Comparison of ENCODE assay signal across 1 cellular context in genomic region chr13:95474992-95475391, GRCh38.
TF ChIP-seq lines count a peak whose summit lies in the region.

No MANE protein-coding gene starts in this region.

TF ChIP-seq in H1, 55 proteins besides CTCF, POLR2A, EP300 and RAD21:
- no peak for TF ChIP-seq FOSL1 (IDR thresholded peaks at IDR 0.05; ENCODE audit: insufficient read depth, low read depth, low read length)
- no peak for TF ChIP-seq SIX5 (IDR thresholded peaks at IDR 0.05; ENCODE audit: low read depth, low read length)
- no peak for TF ChIP-seq HDAC6 (IDR thresholded peaks at IDR 0.05; ENCODE audit: low read depth, low read length)
- no peak for TF ChIP-seq SIN3A (conservative IDR thresholded peaks at IDR 0.05 in 1 of 2, IDR thresholded peaks at IDR 0.05 in 1 of 2; ENCODE audit: low read depth in 1 of 2, low read length in 2 of 2)
TF ChIP-seq in H1: peak in this region for 0.
